Comparison of ENCODE assay signal across 8 cellular contexts in genomic region chr19:50025022-50025793, GRCh38. TPM values are rescaled to one million over a fixed set of nuclear protein-coding genes. Genes with fewer than 3 reads are reported as not detected.
DNase-seq lines count a peak whose midpoint lies in the region; ATAC-seq, FAIRE-seq and TF ChIP-seq lines count a peak whose summit lies in the region.

VRK3 (minus strand) TSS chr19:50025372; CDS start chr19:50016162, 9,210 bp downstream.

- H3K4me2 ChIP-seq in trophoblast cell (ENCODE audit: low read length), result peak within 1 kb of the TSS; percentile 71

- peak within 1 kb of the TSS; percentile 80 to 91 (median 86) for H3K27ac ChIP-seq in adrenal gland
- H3K27ac ChIP-seq in trophoblast cell (ENCODE audit: low read depth, low read length), result peak within 1 kb of the TSS; percentile 9
- H3K27ac ChIP-seq in transverse colon, result peak within 1 kb of the TSS; percentile 91 to 98 (median 92)

- H3K9me3 ChIP-seq in adrenal gland (replicated peaks in 1 of 3) (no peaks in the 10 kb centered on the region), trophoblast cell (ENCODE audit: insufficient read depth, low read depth, low read length) (peaks cover 1% of the 10 kb centered on the region), transverse colon (no peaks in the 10 kb centered on the region)

- intact Hi-C loops in adrenal gland (cut with DNase I), result no loop called here
- intact Hi-C loops in cardiac septum (cut with DNase I), result loop anchor here (1.0 to 5.0 kb wide), 2 partner anchors 96 to 148 kb away; partner anchors contain the start of genes AKT1S1, ATF5, NUP62 and TBC1D17
- intact Hi-C loops in transverse colon (cut with DNase I; ENCODE audit: low total_unique reads), result no loop called here

- peaks cover 6% of the 10 kb centered on the region for H3K79me1 ChIP-seq in trophoblast cell (ENCODE audit: low read length)

- peak; percentile 95 for DNase-seq in GM12892 (ENCODE audit: insufficient read length)
- peak; percentile 100 for DNase-seq in NCI-H146 (lab: John Stamatoyannopoulos, UW)
- DNase-seq in T-helper 1 cell, result peak; percentile 97 to 100 (median 98)
- DNase-seq in adrenal gland, result peak; percentile 99 to 100 (median 100)
- peak; percentile 99 for DNase-seq in cardiac septum (ENCODE audit: low spot score)
- peak; percentile 100 for DNase-seq in trophoblast cell
- peak; percentile 99 for DNase-seq in transverse colon

- peak within 1 kb of the TSS; percentile 31 for H2AK5ac ChIP-seq in trophoblast cell (ENCODE audit: low read length)

- H3K23ac ChIP-seq in trophoblast cell (ENCODE audit: low read length), result no peak within 1 kb of the TSS

- peak within 1 kb of the TSS; percentile 60 for H2BK5ac ChIP-seq in trophoblast cell (ENCODE audit: low read depth, low read length, poor library complexity)

- peak within 1 kb of the TSS; percentile 75 for H4K91ac ChIP-seq in trophoblast cell (ENCODE audit: low read depth, low read length)

- no peak within 1 kb of the TSS for H2BK12ac ChIP-seq in trophoblast cell (ENCODE audit: low read length)

- H2AFZ ChIP-seq in trophoblast cell (ENCODE audit: insufficient read depth, low read length, poor library complexity), result peak within 1 kb of the TSS; percentile 80

- peaks cover 29 to 30% of the 10 kb centered on the region in 2 donors for H3K4me1 ChIP-seq in adrenal gland (replicated peaks in 1 of 2)
- H3K4me1 ChIP-seq in trophoblast cell (ENCODE audit: control insufficient read depth in 1 of 2, insufficient read depth in 2 of 2, low read length in 2 of 2), result peaks cover 5 to 11% of the 10 kb centered on the region in 2 experiments
- H3K4me1 ChIP-seq in transverse colon, result peaks cover 18 to 36% (median 29%) of the 10 kb centered on the region in 4 donors

- peak; percentile 98 for FAIRE-seq in GM12892 (lab: Jason Lieb, UNC)

- H3K79me2 ChIP-seq in trophoblast cell (ENCODE audit: control insufficient read depth, insufficient read depth, low read length, poor library complexity), result peaks cover 8% of the 10 kb centered on the region

- H3K9ac ChIP-seq in trophoblast cell (ENCODE audit: low read length), result peak within 1 kb of the TSS; percentile 90

- peak within 1 kb of the TSS; percentile 82 for H4K12ac ChIP-seq in trophoblast cell (ENCODE audit: low read depth, low read length)

- H3K18ac ChIP-seq in trophoblast cell (ENCODE audit: low read length), result peak within 1 kb of the TSS; percentile 77

- peaks cover 0 to 4% of the 10 kb centered on the region in 2 donors for H3K36me3 ChIP-seq in adrenal gland (replicated peaks in 1 of 2)
- H3K36me3 ChIP-seq in trophoblast cell (ENCODE audit: control insufficient read depth in 1 of 2, insufficient read depth in 2 of 2, low read length in 2 of 2), result peaks cover 4 to 8% of the 10 kb centered on the region in 2 experiments
- H3K36me3 ChIP-seq in transverse colon, result no peaks in the 10 kb centered on the region

- TF ChIP-seq CTCF in adrenal gland (IDR thresholded peaks at IDR 0.05) (peak in 3 of 6 experiments; percentile 16 to 35 (median 33)), transverse colon (IDR thresholded peaks at IDR 0.05) (peak in 4 of 5 experiments; percentile 12 to 48 (median 23))

- peak within 1 kb of the TSS; percentile 95 for H4K8ac ChIP-seq in trophoblast cell (ENCODE audit: low read depth, low read length)

- H3K27me3 ChIP-seq in adrenal gland (no peaks in the 10 kb centered on the region), trophoblast cell (ENCODE audit: insufficient read depth, low read length) (no peaks in the 10 kb centered on the region), transverse colon (no peaks in the 10 kb centered on the region)

- 0 to 2% (median 1%) methylated on average over 19 to 59 of the region's 59 CpGs for WGBS in adrenal gland, 4 donors
- WGBS in trophoblast cell (ENCODE audit: extremely low coverage, insufficient coverage, insufficient read length), result no CpG with 5 or more reads among the region's 59 CpGs
- 0% methylated on average over 8 to 58 of the region's 59 CpGs for WGBS in transverse colon (ENCODE audit: low coverage in 1 of 2), 2 donors

- peak; percentile 77; the same call in 1 of the 2 replicates for TF ChIP-seq POLR2A in GM12892 (IDR thresholded peaks at IDR 0.05; ENCODE audit: low read depth, low read length)
- peak in 1 of 2 donors; percentile 75 for TF ChIP-seq POLR2A in adrenal gland (IDR thresholded peaks at IDR 0.05)
- TF ChIP-seq POLR2A in transverse colon (IDR thresholded peaks at IDR 0.05), result peak; percentile 89

- ATAC-seq in HG02852 (IDR thresholded peaks at IDR 0.05; ENCODE audit: unreplicated experiment), result peak; percentile 81

- H2BK120ac ChIP-seq in trophoblast cell (ENCODE audit: insufficient read depth, low read length, poor library complexity), result peak within 1 kb of the TSS; percentile 50

- H3K4ac ChIP-seq in trophoblast cell (ENCODE audit: low read depth, low read length), result peak within 1 kb of the TSS; percentile 77

- no peak for TF ChIP-seq EP300 in transverse colon (IDR thresholded peaks at IDR 0.05; ENCODE audit: low read depth)

- H3K14ac ChIP-seq in trophoblast cell (ENCODE audit: low read length), result peak within 1 kb of the TSS; percentile 78

- in situ Hi-C loops in transverse colon (cut with MboI; ENCODE audit: low pct_ligation_motif_present in 1 of 4, low pct_unique_long_range_greater_than_20kb in 1 of 4, low sequenced_read_pairs in 3 of 4), result no loop called here

- H3K4me3 ChIP-seq in adrenal gland (peak within 1 kb of the TSS; percentile 61 to 90 (median 74)), trophoblast cell (ENCODE audit: low read depth, low read length) (peak within 1 kb of the TSS; percentile 97), transverse colon (peak within 1 kb of the TSS; percentile 75 to 96 (median 82))

RNA-seq across cellular contexts. Expression of gene VRK3, which starts in this region (rescaled TPM):
- polyA plus RNA-seq in GM12892 (2012; ENCODE audit: missing spikeins), result 26.5 TPM
- total RNA-seq in adrenal gland (10 to 100 TPM; 28.1 to 60.3 (median 48.3) TPM), cardiac septum (22.1 TPM), transverse colon (10 to 100 TPM; 26.3 to 67.7 (median 50.0) TPM)
- 10 to 100 TPM; 12.1 to 47.2 (median 26.5) TPM for polyA plus RNA-seq in adrenal gland
- polyA plus RNA-seq in trophoblast cell (2013), result 33.5 and 35.8 TPM in 2 replicates

Comparison
In these comparisons a context has a peak if more than half of its experiments do, and no peak if none do; other contexts are left out.
1. Peak in every context shown above with its lines: DNase-seq, ATAC-seq, H3K4me3 ChIP-seq and H3K27ac ChIP-seq.
2. H3K27ac ChIP-seq: peak in every context shown above with its lines; median percentile 92 in transverse colon; 86 in adrenal gland; 9 in trophoblast cell.